Comparison of ENCODE assay signal across 24 cellular contexts in genomic region chr7:134829381-134829986, GRCh38. TPM values are rescaled to one million over a fixed set of nuclear protein-coding genes. Genes with fewer than 3 reads are reported as not detected.
DNase-seq lines count a peak whose midpoint lies in the region; ATAC-seq and TF ChIP-seq lines count a peak whose summit lies in the region.
"Had no signal": no experiment of that assay in that cellular context is flagged by ENCODE, and none has a peak within 500 bp of the region (broad histone marks: within the 10 kb centered on the region; RNA-seq: fewer than 3 reads in every experiment).

No MANE protein-coding gene starts in this region.

- POLR2A ChIA-PET in OCI-LY7 (lab: Charles Lee): interaction anchor here (0.8 to 1.1 kb wide), 2 partner anchors 13 to 103 kb away, joined by 3 to 4 read pairs; no protein-coding TSS in a partner anchor

- no TSS peak for BruUV-seq in OCI-LY7 (replicated peaks; lab: Mats Ljungman, UMichigan)

- no peaks in the 10 kb centered on the region for H3K9me2 ChIP-seq in OCI-LY7 (ENCODE audit: insufficient read depth, low read length)

- 40 to 64% methylated on average over 3 of the region's 3 CpGs for WGBS in esophagus squamous epithelium, 2 donors
- 27 to 65% methylated on average over 3 of the region's 3 CpGs for WGBS in sigmoid colon, 2 donors

- TF ChIP-seq CTCF in right atrium auricular region (IDR thresholded peaks at IDR 0.05) (no peak), esophagus squamous epithelium (IDR thresholded peaks at IDR 0.05) (no peak), sigmoid colon (IDR thresholded peaks at IDR 0.05) (no peak), OCI-LY7 (conservative IDR thresholded peaks at IDR 0.05; ENCODE audit: low read length) (no peak)

- H3K36me3 ChIP-seq in right atrium auricular region (peaks cover 26% of the 10 kb centered on the region), esophagus squamous epithelium (no peaks in the 10 kb centered on the region), sigmoid colon (no peaks in the 10 kb centered on the region), OCI-LY7 (ENCODE audit: insufficient read depth, low read length) (no peaks in the 10 kb centered on the region)
- H3K36me3 ChIP-seq: colonic mucosa had no signal

- no peaks in the 10 kb centered on the region for H3K27me3 ChIP-seq in right atrium auricular region
- H3K27me3 ChIP-seq in esophagus squamous epithelium: no peaks in the 10 kb centered on the region
- no peaks in the 10 kb centered on the region for H3K27me3 ChIP-seq in sigmoid colon
- H3K27me3 ChIP-seq: BLaER1 treated with 17β-estradiol and CSF1 and Interleukin-3, amounts not matched to agents 10 nM and 100 nM; colonic mucosa; testis had no signal

- no peak overlapping the region for H3K4me2 ChIP-seq in OCI-LY7 (ENCODE audit: low read length)
- H3K4me2 ChIP-seq: A549; BLaER1 treated with 17β-estradiol and CSF1 and Interleukin-3, amounts not matched to agents 10 nM and 100 nM had no signal

- no peaks in the 10 kb centered on the region for H3K79me2 ChIP-seq in OCI-LY7 (ENCODE audit: insufficient read depth, low read depth, low read length)
- H3K79me2 ChIP-seq: parathyroid adenoma had no signal

- TF ChIP-seq POLR2A in esophagus squamous epithelium (IDR thresholded peaks at IDR 0.05): no peak
- no peak for TF ChIP-seq POLR2A in sigmoid colon (IDR thresholded peaks at IDR 0.05)

- H3K9me3 ChIP-seq in right atrium auricular region (no peaks in the 10 kb centered on the region), esophagus squamous epithelium (no peaks in the 10 kb centered on the region), sigmoid colon (no peaks in the 10 kb centered on the region), OCI-LY7 (ENCODE audit: low read length) (no peaks in the 10 kb centered on the region)
- H3K9me3 ChIP-seq: A549, colonic mucosa, testis had no signal

- intact Hi-C loops in left ventricle myocardium superior (cut with micrococcal nuclease): no loop called here
- intact Hi-C loops in esophagus squamous epithelium (cut with DNase I): no loop called here
- intact Hi-C loops in sigmoid colon (cut with DNase I): loop anchor here (5.0 kb wide), 1 partner anchor 37 kb away; no protein-coding TSS in a partner anchor
- intact Hi-C loops in OCI-LY7 (cut with micrococcal nuclease; ENCODE audit: unreplicated experiment): no loop called here

- ATAC-seq in left ventricle myocardium superior (no peak), HG03432 (IDR thresholded peaks at IDR 0.05; ENCODE audit: unreplicated experiment) (no peak)
- ATAC-seq: A549; activated naive CD8-positive, alpha-beta T cell treated with anti-CD3 and anti-CD28 coated beads, Interleukin-2, amount 50 U/mL, for 24 hours; stimulated activated effector memory CD8-positive, alpha-beta T cell treated with anti-CD3 and anti-CD28 coated beads, Interleukin-12 subunit alpha, Interleukin-12 subunit beta, amount 100 ng/mL, for 72 hours had no signal

- DNase-seq in right atrium auricular region (ENCODE audit: low spot score) (no peak), left ventricle myocardium superior (no peak), esophagus squamous epithelium (lab: John Stamatoyannopoulos, UW) (no peak), sigmoid colon (no peak), NCI-H345 (lab: John Stamatoyannopoulos, UW) (no peak), OCI-LY7 (ENCODE audit: low spot score) (no peak)
- no peak for DNase-seq in stimulated activated naive CD4-positive, alpha-beta T cell (lab: John Stamatoyannopoulos, UW)
- DNase-seq: activated B cell treated with CpG ODN at 0.5 μM for 24 hours; activated CD4-positive, alpha-beta T cell treated with anti-CD3 and anti-CD28 coated beads, Interleukin-2, amount 50 U/mL, for 48 hours; activated CD8-positive, alpha-beta memory T cell treated with anti-CD3 and anti-CD28 coated beads, Interleukin-2, amount 50 U/mL, for 48 hours; activated effector memory CD4-positive, alpha-beta T cell treated with anti-CD3 and anti-CD28 coated beads, Interleukin-2, amount 50 U/mL, for 16 hours; activated naive CD8-positive, alpha-beta T cell treated with anti-CD3 and anti-CD28 coated beads, Interleukin-2, amount 50 U/mL, for 24 hours; colonic mucosa; EL; endodermal cell; stimulated activated CD4-positive, alpha-beta T cell treated with anti-CD3 and anti-CD28 coated beads, Interleukin-2, amount 100 ng/mL, for 24 hours; testis had no signal

- H4K20me1 ChIP-seq in OCI-LY7 (ENCODE audit: insufficient read depth, low read length): no peaks in the 10 kb centered on the region
- H4K20me1 ChIP-seq: BLaER1 treated with 17β-estradiol and CSF1 and Interleukin-3, amounts not matched to agents 10 nM and 100 nM had no signal

- peaks cover 0 to 91% of the 10 kb centered on the region in 2 donors for H3K4me1 ChIP-seq in right atrium auricular region
- H3K4me1 ChIP-seq in esophagus squamous epithelium: peaks cover 0 to 34% (median 3%) of the 10 kb centered on the region in 3 donors
- H3K4me1 ChIP-seq in sigmoid colon: peaks cover 0 to 100% (median 89%) of the 10 kb centered on the region in 4 donors
- H3K4me1 ChIP-seq in OCI-LY7 (ENCODE audit: insufficient read depth, low read length, poor library complexity, severe bottlenecking): no peaks in the 10 kb centered on the region
- H3K4me1 ChIP-seq: A549, colonic mucosa, parathyroid adenoma had no signal

- H3K4me3 ChIP-seq in right atrium auricular region (no peak overlapping the region), esophagus squamous epithelium (no peak overlapping the region), sigmoid colon (no peak overlapping the region), OCI-LY7 (ENCODE audit: low read depth, low read length, poor library complexity, severe bottlenecking) (no peak overlapping the region)
- H3K4me3 ChIP-seq: A549; BLaER1 treated with 17β-estradiol and CSF1 and Interleukin-3, amounts not matched to agents 10 nM and 100 nM; colonic mucosa; SK-N-MC; skin epidermis; testis had no signal

- TF ChIP-seq EP300 in sigmoid colon (IDR thresholded peaks at IDR 0.05): no peak

- H3K27ac ChIP-seq in right atrium auricular region (peak overlapping the region; percentile 86 to 87), esophagus squamous epithelium (peak overlapping the region in 3 of 4 donors; percentile 54 to 77 (median 64)), sigmoid colon (peak overlapping the region; percentile 80 to 94 (median 83)), OCI-LY7 (ENCODE audit: low read depth, low read length, poor library complexity, severe bottlenecking) (no peak overlapping the region)
- H3K27ac ChIP-seq: A549; BLaER1 treated with 17β-estradiol and CSF1 and Interleukin-3, amounts not matched to agents 10 nM and 100 nM; parathyroid adenoma; SK-N-MC had no signal

- no peak overlapping the region for H2AFZ ChIP-seq in OCI-LY7 (ENCODE audit: low read length)
- H2AFZ ChIP-seq: parathyroid adenoma had no signal

- CTCF ChIA-PET in OCI-LY7 (lab: Charles Lee; ENCODE audit: unreplicated experiment): no interaction called here

RNA-seq across cellular contexts. Expression of gene CALD1, which starts 50.0 kb away (rescaled TPM):
- total RNA-seq in right atrium auricular region (100 to 1,000 TPM; 119 to 157 TPM), left ventricle myocardium superior (118 TPM), esophagus squamous epithelium (100 to 1,000 TPM in 2 of 4 donors, 10 to 100 TPM in 2; 32.3 to 462 (median 98.4) TPM), sigmoid colon (1,000 to 10,000 TPM; 1,069 to 2,150 (median 1,500) TPM), OCI-LY7 (2022) (0.49 TPM in 1 of 2 replicates, not detected in the other)
- 100 to 1,000 TPM in 1 of 3 donors, 10 to 100 TPM in 2; 34.7 to 125 (median 79.3) TPM for polyA plus RNA-seq in sigmoid colon
- 0.25 TPM in 1 of 2 replicates, not detected in the other for total RNA-seq in OCI-LY7 (2014; rRNA removed; shearing (Covaris generic))

Comparison
In these comparisons a context has a peak if more than half of its experiments do, and no peak if none do; other contexts are left out.
1. RNA of gene CALD1, which starts 50.0 kb away (total RNA-seq): 1,069 to 2,150 TPM in sigmoid colon, 119 to 157 TPM in right atrium auricular region, 118 TPM in left ventricle myocardium superior (single experiment) and 32.3 to 462 TPM in esophagus squamous epithelium; 0.25 to 0.49 TPM in OCI-LY7; every median in the first group is over 10 times any median in the second.